ENCODE assay signal across 1 cellular context in the genomic region with DNA sequence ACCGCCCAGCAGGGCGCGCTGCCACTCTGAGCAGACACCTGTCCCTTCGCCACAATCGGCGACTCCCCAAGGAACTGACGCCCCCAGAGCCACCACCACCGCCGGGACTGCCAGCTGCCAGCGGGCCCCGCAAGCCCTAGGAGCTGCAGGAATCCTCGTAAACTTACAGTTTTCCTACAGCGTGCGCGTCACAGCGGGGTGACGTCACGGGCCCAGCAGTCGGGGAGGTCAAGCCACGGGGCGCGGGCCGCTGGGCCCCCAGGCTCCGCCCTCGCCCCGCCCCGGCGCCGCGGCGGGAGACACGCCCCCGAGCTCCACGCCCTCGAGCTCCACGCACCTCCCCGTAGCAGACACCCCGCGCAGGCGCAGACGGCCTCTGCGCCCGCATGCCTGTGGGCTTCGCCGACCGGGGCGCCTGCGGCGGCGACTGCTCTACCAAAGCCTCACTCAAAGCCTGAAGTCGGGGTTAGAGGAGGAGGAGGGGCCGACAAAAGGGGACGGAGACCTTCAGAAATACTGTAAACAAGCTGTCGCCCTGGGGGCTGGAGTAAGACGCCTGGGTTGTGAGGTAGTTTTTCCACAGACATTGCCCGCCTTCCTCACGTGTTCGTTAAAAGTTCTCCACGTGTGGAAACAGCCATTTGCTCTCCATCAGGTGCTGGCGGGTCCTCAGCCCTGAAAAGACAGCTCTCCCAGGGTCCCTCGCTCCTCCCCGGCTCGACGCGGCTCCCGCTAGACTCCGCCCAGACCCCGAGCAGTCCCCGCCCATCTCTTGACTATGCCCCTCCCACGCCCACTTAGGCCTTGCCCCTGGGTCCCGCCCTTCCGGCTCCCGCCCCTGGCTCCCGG.
TF ChIP-seq lines count a peak whose summit lies in the region.

A gene with protein sequence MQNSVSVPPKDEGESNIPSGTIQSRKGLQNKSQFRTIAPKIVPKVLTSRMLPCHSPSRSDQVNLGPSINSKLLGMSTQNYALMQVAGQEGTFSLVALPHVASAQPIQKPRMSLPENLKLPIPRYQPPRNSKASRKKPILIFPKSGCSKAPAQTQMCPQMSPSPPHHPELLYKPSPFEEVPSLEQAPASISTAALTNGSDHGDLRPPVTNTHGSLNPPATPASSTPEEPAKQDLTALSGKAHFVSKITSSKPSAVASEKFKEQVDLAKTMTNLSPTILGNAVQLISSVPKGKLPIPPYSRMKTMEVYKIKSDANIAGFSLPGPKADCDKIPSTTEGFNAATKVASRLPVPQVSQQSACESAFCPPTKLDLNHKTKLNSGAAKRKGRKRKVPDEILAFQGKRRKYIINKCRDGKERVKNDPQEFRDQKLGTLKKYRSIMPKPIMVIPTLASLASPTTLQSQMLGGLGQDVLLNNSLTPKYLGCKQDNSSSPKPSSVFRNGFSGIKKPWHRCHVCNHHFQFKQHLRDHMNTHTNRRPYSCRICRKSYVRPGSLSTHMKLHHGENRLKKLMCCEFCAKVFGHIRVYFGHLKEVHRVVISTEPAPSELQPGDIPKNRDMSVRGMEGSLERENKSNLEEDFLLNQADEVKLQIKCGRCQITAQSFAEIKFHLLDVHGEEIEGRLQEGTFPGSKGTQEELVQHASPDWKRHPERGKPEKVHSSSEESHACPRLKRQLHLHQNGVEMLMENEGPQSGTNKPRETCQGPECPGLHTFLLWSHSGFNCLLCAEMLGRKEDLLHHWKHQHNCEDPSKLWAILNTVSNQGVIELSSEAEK (minus strand): TSS at position 200 of the 849 bp plus-strand sequence. CDS start 154,831 bp downstream, outside the sequence.

TF ChIP-seq in PFSK-1, 5 proteins besides CTCF, POLR2A, EP300 and RAD21 (continued from another document):
- TF ChIP-seq, protein P1, sequence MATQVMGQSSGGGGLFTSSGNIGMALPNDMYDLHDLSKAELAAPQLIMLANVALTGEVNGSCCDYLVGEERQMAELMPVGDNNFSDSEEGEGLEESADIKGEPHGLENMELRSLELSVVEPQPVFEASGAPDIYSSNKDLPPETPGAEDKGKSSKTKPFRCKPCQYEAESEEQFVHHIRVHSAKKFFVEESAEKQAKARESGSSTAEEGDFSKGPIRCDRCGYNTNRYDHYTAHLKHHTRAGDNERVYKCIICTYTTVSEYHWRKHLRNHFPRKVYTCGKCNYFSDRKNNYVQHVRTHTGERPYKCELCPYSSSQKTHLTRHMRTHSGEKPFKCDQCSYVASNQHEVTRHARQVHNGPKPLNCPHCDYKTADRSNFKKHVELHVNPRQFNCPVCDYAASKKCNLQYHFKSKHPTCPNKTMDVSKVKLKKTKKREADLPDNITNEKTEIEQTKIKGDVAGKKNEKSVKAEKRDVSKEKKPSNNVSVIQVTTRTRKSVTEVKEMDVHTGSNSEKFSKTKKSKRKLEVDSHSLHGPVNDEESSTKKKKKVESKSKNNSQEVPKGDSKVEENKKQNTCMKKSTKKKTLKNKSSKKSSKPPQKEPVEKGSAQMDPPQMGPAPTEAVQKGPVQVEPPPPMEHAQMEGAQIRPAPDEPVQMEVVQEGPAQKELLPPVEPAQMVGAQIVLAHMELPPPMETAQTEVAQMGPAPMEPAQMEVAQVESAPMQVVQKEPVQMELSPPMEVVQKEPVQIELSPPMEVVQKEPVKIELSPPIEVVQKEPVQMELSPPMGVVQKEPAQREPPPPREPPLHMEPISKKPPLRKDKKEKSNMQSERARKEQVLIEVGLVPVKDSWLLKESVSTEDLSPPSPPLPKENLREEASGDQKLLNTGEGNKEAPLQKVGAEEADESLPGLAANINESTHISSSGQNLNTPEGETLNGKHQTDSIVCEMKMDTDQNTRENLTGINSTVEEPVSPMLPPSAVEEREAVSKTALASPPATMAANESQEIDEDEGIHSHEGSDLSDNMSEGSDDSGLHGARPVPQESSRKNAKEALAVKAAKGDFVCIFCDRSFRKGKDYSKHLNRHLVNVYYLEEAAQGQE (IDR thresholded peaks at IDR 0.05; ENCODE audit: insufficient read depth in 1 of 2, low read depth in 2 of 2, low read length in 2 of 2), result no peak; a peak in 1 of 4 replicates
- no peak for TF ChIP-seq TAF1 (IDR thresholded peaks at IDR 0.05; ENCODE audit: borderline replicate concordance, insufficient read depth, low read length)
